In the genomic region with DNA sequence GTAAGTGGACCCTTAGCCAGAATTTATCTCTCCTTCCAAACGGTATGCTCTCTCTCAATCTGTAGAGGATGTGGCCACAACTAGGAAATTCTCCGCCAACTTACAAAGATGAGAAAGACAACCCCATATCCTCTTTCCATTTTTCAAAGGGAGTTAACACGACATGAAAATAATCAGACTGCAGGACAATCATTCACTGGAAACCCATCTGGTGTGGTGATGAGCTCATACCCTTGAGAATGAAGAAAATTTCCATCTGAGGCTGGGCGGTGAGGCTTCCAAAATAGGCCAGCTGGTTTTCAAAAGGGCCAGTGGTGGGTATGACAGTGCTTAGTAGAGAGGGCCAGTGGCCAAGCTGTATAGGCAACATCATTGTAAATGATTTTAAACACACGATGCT, we compare ENCODE assay signal across 12 cellular contexts.
DNase-seq lines count a peak whose midpoint lies in the region; ATAC-seq, FAIRE-seq and TF ChIP-seq lines count a peak whose summit lies in the region.
"Had no signal": no experiment of that assay in that cellular context is flagged by ENCODE, and none has a peak within 500 bp of the region (broad histone marks: within the 10 kb centered on the region; RNA-seq: fewer than 3 reads in every experiment).

No MANE protein-coding gene starts in this region.

- ATAC-seq in SK-N-SH treated with all-trans-retinoic acid at 6 μM for 48 hours (peak; percentile 96), gastrocnemius medialis (peak; percentile 35 to 46), GM21367 (IDR thresholded peaks at IDR 0.05; ENCODE audit: unreplicated experiment) (no peak), HG02678 (IDR thresholded peaks at IDR 0.05; ENCODE audit: unreplicated experiment) (no peak)

- intact Hi-C loops in gastrocnemius medialis (cut with DNase I; ENCODE audit: low total_unique reads) = no loop called here

- TF ChIP-seq POLR2A in H54 (IDR thresholded peaks at IDR 0.05; ENCODE audit: low read depth, low read length) = no peak
- TF ChIP-seq POLR2A in gastrocnemius medialis (IDR thresholded peaks at IDR 0.05) = no peak

- H3K27me3 ChIP-seq in gastrocnemius medialis = no peaks in the 10 kb centered on the region

- peak; percentile 94 for FAIRE-seq in H54 (lab: Jason Lieb, UNC)
- FAIRE-seq: small intestine had no signal

- DNase-seq in H54 (ENCODE audit: insufficient read length, low spot score) = peak; percentile 60
- peak; percentile 93 to 96 for DNase-seq in foreskin fibroblast
- peak in 1 of 2 donors; percentile 31 for DNase-seq in gastrocnemius medialis
- DNase-seq in NCI-H82 treated with DMSO at 0.1 percent for 48 hours (lab: John Stamatoyannopoulos, UW; ENCODE audit: unreplicated experiment) = no peak
- no peak for DNase-seq in NCI-H1417 treated with DMSO at 0.1 percent for 48 hours (lab: John Stamatoyannopoulos, UW)
- DNase-seq: effector CD4-positive, alpha-beta T cell; left cardiac atrium; NCI-H82; small intestine had no signal

- H3K27ac ChIP-seq in gastrocnemius medialis = peak overlapping the region; percentile 27 to 61 (median 54)

- H3K4me1 ChIP-seq in gastrocnemius medialis = peaks cover 0 to 9% of the 10 kb centered on the region in 2 donors

- in situ Hi-C loops in gastrocnemius medialis (cut with MboI; ENCODE audit: low sequenced_read_pairs in 4 of 4) = loop anchor here in 1 of 4 donors (25.0 kb wide), 1 partner anchor 299 kb away; no protein-coding TSS in a partner anchor

- no peaks in the 10 kb centered on the region for H3K9me3 ChIP-seq in gastrocnemius medialis

- TF ChIP-seq CTCF in foreskin fibroblast (IDR thresholded peaks at IDR 0.05; ENCODE audit: low read depth, low read length) (no peak), gastrocnemius medialis (IDR thresholded peaks at IDR 0.05 in 4 of 5, conservative IDR thresholded peaks at IDR 0.05 in 1 of 5) (no peak)

- no peaks in the 10 kb centered on the region for H3K36me3 ChIP-seq in gastrocnemius medialis

- H3K4me3 ChIP-seq in foreskin fibroblast (ENCODE audit: low read depth in 1 of 2, low read length in 2 of 2) = no peak overlapping the region
- H3K4me3 ChIP-seq in gastrocnemius medialis = no peak overlapping the region

TF ChIP-seq in SK-N-SH treated with all-trans-retinoic acid at 6 μM for 48 hours, 23 proteins besides CTCF, POLR2A, EP300 and RAD21:
- no peak for TF ChIP-seq ESRRG (CRISPR knock-in tag; IDR thresholded peaks at IDR 0.05)
- TF ChIP-seq ISL1 (CRISPR knock-in tag; IDR thresholded peaks at IDR 0.05) = peak; percentile 74
- TF ChIP-seq ARNTL (CRISPR knock-in tag; IDR thresholded peaks at IDR 0.05; ENCODE audit: borderline replicate concordance, low read depth) = no peak
- TF ChIP-seq, protein P1, sequence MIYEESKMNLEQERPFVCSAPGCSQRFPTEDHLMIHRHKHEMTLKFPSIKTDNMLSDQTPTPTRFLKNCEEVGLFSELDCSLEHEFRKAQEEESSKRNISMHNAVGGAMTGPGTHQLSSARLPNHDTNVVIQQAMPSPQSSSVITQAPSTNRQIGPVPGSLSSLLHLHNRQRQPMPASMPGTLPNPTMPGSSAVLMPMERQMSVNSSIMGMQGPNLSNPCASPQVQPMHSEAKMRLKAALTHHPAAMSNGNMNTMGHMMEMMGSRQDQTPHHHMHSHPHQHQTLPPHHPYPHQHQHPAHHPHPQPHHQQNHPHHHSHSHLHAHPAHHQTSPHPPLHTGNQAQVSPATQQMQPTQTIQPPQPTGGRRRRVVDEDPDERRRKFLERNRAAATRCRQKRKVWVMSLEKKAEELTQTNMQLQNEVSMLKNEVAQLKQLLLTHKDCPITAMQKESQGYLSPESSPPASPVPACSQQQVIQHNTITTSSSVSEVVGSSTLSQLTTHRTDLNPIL (CRISPR knock-in tag; IDR thresholded peaks at IDR 0.05; ENCODE audit: low read depth) = peak; percentile 76
- TF ChIP-seq TSHZ2 (CRISPR knock-in tag; IDR thresholded peaks at IDR 0.05) = no peak
- no peak for TF ChIP-seq ZFP30 (CRISPR knock-in tag; IDR thresholded peaks at IDR 0.05)
- no peak for TF ChIP-seq PPARA (CRISPR knock-in tag; IDR thresholded peaks at IDR 0.05; ENCODE audit: borderline replicate concordance)
- TF ChIP-seq ZFP3 (CRISPR knock-in tag; IDR thresholded peaks at IDR 0.05) = 0 out of 2 replicates have a peak, but pooled peaks have one; percentile 45
- no peak for TF ChIP-seq OSR1 (CRISPR knock-in tag; IDR thresholded peaks at IDR 0.05)
- TF ChIP-seq, protein P2, sequence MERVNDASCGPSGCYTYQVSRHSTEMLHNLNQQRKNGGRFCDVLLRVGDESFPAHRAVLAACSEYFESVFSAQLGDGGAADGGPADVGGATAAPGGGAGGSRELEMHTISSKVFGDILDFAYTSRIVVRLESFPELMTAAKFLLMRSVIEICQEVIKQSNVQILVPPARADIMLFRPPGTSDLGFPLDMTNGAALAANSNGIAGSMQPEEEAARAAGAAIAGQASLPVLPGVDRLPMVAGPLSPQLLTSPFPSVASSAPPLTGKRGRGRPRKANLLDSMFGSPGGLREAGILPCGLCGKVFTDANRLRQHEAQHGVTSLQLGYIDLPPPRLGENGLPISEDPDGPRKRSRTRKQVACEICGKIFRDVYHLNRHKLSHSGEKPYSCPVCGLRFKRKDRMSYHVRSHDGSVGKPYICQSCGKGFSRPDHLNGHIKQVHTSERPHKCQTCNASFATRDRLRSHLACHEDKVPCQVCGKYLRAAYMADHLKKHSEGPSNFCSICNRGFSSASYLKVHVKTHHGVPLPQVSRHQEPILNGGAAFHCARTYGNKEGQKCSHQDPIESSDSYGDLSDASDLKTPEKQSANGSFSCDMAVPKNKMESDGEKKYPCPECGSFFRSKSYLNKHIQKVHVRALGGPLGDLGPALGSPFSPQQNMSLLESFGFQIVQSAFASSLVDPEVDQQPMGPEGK (CRISPR knock-in tag; IDR thresholded peaks at IDR 0.05; ENCODE audit: borderline replicate concordance) = no peak
- TF ChIP-seq RARB (CRISPR knock-in tag; IDR thresholded peaks at IDR 0.05) = no peak
- no peak for TF ChIP-seq ZNF8 (CRISPR knock-in tag; IDR thresholded peaks at IDR 0.05)
- TF ChIP-seq ZC3H10 (CRISPR knock-in tag; IDR thresholded peaks at IDR 0.05) = no peak
- no peak for TF ChIP-seq ZNF70 (CRISPR knock-in tag; IDR thresholded peaks at IDR 0.05)
TF ChIP-seq in SK-N-SH treated with all-trans-retinoic acid at 6 μM for 48 hours: peak in this region for 3.

Comparison
In these comparisons a context has a peak if more than half of its experiments do, and no peak if none do; other contexts are left out.
1. DNase-seq: peak in H54 (single experiment) and foreskin fibroblast (2 of 2); none in NCI-H82 treated with DMSO at 0.1 percent for 48 hours (single experiment) and NCI-H1417 treated with DMSO at 0.1 percent for 48 hours (single experiment).
2. ATAC-seq: peak in SK-N-SH treated with all-trans-retinoic acid at 6 μM for 48 hours (single experiment) and gastrocnemius medialis (2 of 2); none in GM21367 (single experiment) and HG02678 (single experiment).